ENCODE assay signal across 22 cellular contexts in the genomic region with DNA sequence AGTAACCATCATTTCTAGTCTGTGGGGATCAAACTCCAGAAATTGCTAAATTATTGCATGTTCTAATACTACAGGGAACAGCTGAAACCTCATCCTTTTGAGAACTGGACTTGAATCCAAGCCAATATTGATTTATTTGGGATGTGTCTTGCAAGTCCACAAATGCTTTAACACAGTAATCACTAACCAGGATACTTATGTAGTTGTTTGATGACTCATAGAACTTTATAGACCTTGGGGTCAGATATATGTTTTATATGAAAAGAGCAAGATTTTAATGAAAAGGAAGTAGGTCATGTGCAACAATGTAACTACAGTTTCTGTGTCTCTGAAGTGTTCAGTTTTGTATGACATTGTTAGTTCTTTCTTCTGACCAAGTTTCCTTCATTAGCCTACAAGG.
"Had no signal": no experiment of that assay in that cellular context is flagged by ENCODE, and none has a peak within 500 bp of the region (broad histone marks: within the 10 kb centered on the region; RNA-seq: fewer than 3 reads in every experiment).

No MANE protein-coding gene starts in this region.

- H3K27ac ChIP-seq: breast epithelium, epithelial cell of prostate, hepatocyte, left ventricle myocardium inferior, stomach, testis, upper lobe of left lung, VCaP had no signal

- H3K27me3 Mint-ChIP-seq: activated naive CD8-positive, alpha-beta T cell treated with anti-CD3 and anti-CD28 coated beads, Interleukin-2, amount 50 U/mL, for 24 hours; effector memory CD8-positive, alpha-beta T cell; natural killer cell treated with Interleukin-12 subunit alpha and Interleukin-12 subunit beta and Interleukin-15 and Interleukin-18, amount 100 ng/mL, for 72 hours had no signal

- H3K27me3 ChIP-seq: breast epithelium, hepatocyte, stomach, testis, upper lobe of left lung had no signal

- H3K4me3 ChIP-seq: breast epithelium, hepatocyte, left ventricle myocardium inferior, stomach, testis, upper lobe of left lung had no signal

- H3K36me3 ChIP-seq: breast epithelium, left ventricle myocardium inferior, stomach, upper lobe of left lung had no signal

- DNase-seq: activated CD4-positive, alpha-beta T cell treated with anti-CD3 and anti-CD28 coated beads for 1 hour; activated CD4-positive, alpha-beta T cell treated with anti-CD3 and anti-CD28 coated beads, Interleukin-2, amount 50 U/mL, for 4 hours; activated naive CD4-positive, alpha-beta T cell treated with anti-CD3 and anti-CD28 coated beads for 36 hours; activated naive CD8-positive, alpha-beta T cell treated with anti-CD3 and anti-CD28 coated beads, Interleukin-2, amount 50 U/mL, for 24 hours; aorta; cerebellar nuclear complex; dermis blood vessel endothelial cell; effector memory CD8-positive, alpha-beta T cell; islet precursor cell; left ventricle myocardium inferior; mesenchymal stem cell; nucleus accumbens; small intestine; stomach; testis; upper lobe of left lung had no signal

- H3K27ac Mint-ChIP-seq: activated naive CD4-positive, alpha-beta T cell treated with anti-CD3 and anti-CD28 coated beads for 36 hours; activated naive CD8-positive, alpha-beta T cell treated with anti-CD3 and anti-CD28 coated beads, Interleukin-2, amount 50 U/mL, for 24 hours; activated T-helper 2 cell treated with anti-CD3 and anti-CD28 coated beads, Interferon-gamma antibody, Interleukin-2, Interleukin-4, amounts not matched to agents 10 μg/mL and 5 μg/mL and 100 μg/mL, durations not matched to agents 14 hours and 24 hours and 36 hours; effector memory CD8-positive, alpha-beta T cell; natural killer cell treated with Interleukin-12 subunit alpha and Interleukin-12 subunit beta and Interleukin-15 and Interleukin-18, amount 100 ng/mL, for 72 hours had no signal

- H3K4me3 Mint-ChIP-seq: activated naive CD4-positive, alpha-beta T cell treated with anti-CD3 and anti-CD28 coated beads for 36 hours; activated naive CD8-positive, alpha-beta T cell treated with anti-CD3 and anti-CD28 coated beads, Interleukin-2, amount 50 U/mL, for 24 hours; effector memory CD8-positive, alpha-beta T cell; natural killer cell treated with Interleukin-12 subunit alpha and Interleukin-12 subunit beta and Interleukin-15 and Interleukin-18, amount 100 ng/mL, for 72 hours had no signal

- H3K9me3 Mint-ChIP-seq: effector memory CD8-positive, alpha-beta T cell had no signal

- FAIRE-seq: small intestine had no signal

- H3K9me3 ChIP-seq: breast epithelium, stomach, testis, upper lobe of left lung had no signal

- H3K79me2 ChIP-seq: hepatocyte had no signal

- H3K4me2 ChIP-seq: hepatocyte had no signal

- H2AFZ ChIP-seq: hepatocyte had no signal
